Comparison of ENCODE assay signal across 8 cellular contexts in genomic region chr1:248825909-248826760, GRCh38. TPM values are rescaled to one million over a fixed set of nuclear protein-coding genes. Genes with fewer than 3 reads are reported as not detected.
A peak's percentile ranks its signal among the peaks of the same experiment; 100 is the strongest.
DNase-seq lines count a peak whose midpoint lies in the region; ATAC-seq, FAIRE-seq and TF ChIP-seq lines count a peak whose summit lies in the region.

SH3BP5L (minus strand) TSS chr1:248825915; CDS start chr1:248824935, 980 bp downstream.

- no peak for TF ChIP-seq EP300 in upper lobe of left lung (IDR thresholded peaks at IDR 0.05)

- 0 to 1% methylated on average over 39 to 54 of the region's 56 CpGs for WGBS in upper lobe of left lung, 2 donors

- TF ChIP-seq POLR2A in GM12891 (IDR thresholded peaks at IDR 0.05; ENCODE audit: low read depth, low read length) (no peak; the same call in 1 of the 2 replicates), upper lobe of left lung (IDR thresholded peaks at IDR 0.05) (peak in 3 of 4 donors; percentile 53 to 84 (median 79))

- H3K9me3 ChIP-seq in adipocyte (ENCODE audit: control insufficient read depth, low read length) (no peaks in the 10 kb centered on the region), upper lobe of left lung (no peaks in the 10 kb centered on the region)

- peak; percentile 29 to 66 (median 54) for TF ChIP-seq CTCF in upper lobe of left lung (IDR thresholded peaks at IDR 0.05)

- H3K4me1 ChIP-seq in adipocyte (ENCODE audit: control insufficient read depth, insufficient read depth, low read length) (peaks cover 54% of the 10 kb centered on the region), upper lobe of left lung (peaks cover 44 to 61% (median 53%) of the 10 kb centered on the region in 4 donors)

- H3K27me3 ChIP-seq in adipocyte (replicated peaks; ENCODE audit: control insufficient read depth, insufficient read depth, low read length) (no peaks in the 10 kb centered on the region), upper lobe of left lung (no peaks in the 10 kb centered on the region)

- H3K4me3 ChIP-seq in adipocyte (ENCODE audit: low read length) (peak within 1 kb of the TSS; percentile 96), upper lobe of left lung (peak within 1 kb of the TSS; percentile 48 to 91 (median 78))

- H3K27ac ChIP-seq in upper lobe of left lung: peak within 1 kb of the TSS; percentile 91 to 97 (median 95)

- peak within 1 kb of the TSS; percentile 97 for H3K9ac ChIP-seq in adipocyte (ENCODE audit: low read length)

- FAIRE-seq in GM12891 (lab: Jason Lieb, UNC): peak; percentile 86

- peak; percentile 93 for DNase-seq in GM12891 (ENCODE audit: insufficient read length, low spot score)
- DNase-seq in NCI-H1436 (lab: John Stamatoyannopoulos, UW): peak; percentile 96
- DNase-seq in T follicular helper cell (ENCODE audit: low read depth): peak; percentile 83
- DNase-seq in adipocyte (ENCODE audit: low read depth): peak; percentile 99
- DNase-seq in cardiac septum (ENCODE audit: low spot score): peak; percentile 96
- DNase-seq in posterior cingulate gyrus: peak; percentile 88 to 99 (median 92)
- DNase-seq in upper lobe of left lung: peak; percentile 96 to 97

- intact Hi-C loops in cardiac septum (cut with DNase I) (loop anchor here (1.0 kb wide), 2 partner anchors 12 to 33 kb away; partner anchors contain the start of genes ZNF672 and ZNF692), posterior cingulate gyrus (cut with DNase I) (no loop called here)

- peaks cover 10% of the 10 kb centered on the region for H3K36me3 ChIP-seq in adipocyte (ENCODE audit: control insufficient read depth, insufficient read depth, low read length, severe bottlenecking)
- peaks cover 0 to 5% (median 3%) of the 10 kb centered on the region in 4 donors for H3K36me3 ChIP-seq in upper lobe of left lung

- ATAC-seq in HG02840 (IDR thresholded peaks at IDR 0.05; ENCODE audit: low FRiP score, unreplicated experiment): peak; percentile 95
- ATAC-seq in upper lobe of left lung (ENCODE audit: low FRiP score in 2 of 2): peak; percentile 97

TF ChIP-seq in GM12891, 5 proteins besides CTCF, POLR2A, EP300 and RAD21:
- TF ChIP-seq SPI1 (IDR thresholded peaks at IDR 0.05; ENCODE audit: low read depth, low read length) (no peak; the same call in 1 of the 2 replicates), TAF1 (IDR thresholded peaks at IDR 0.05; ENCODE audit: low read depth, low read length) (no peak; the same call in 1 of the 2 replicates), POLR2AphosphoS5 (IDR thresholded peaks at IDR 0.05; ENCODE audit: low read depth, low read length) (peak; percentile 63), POU2F2 (IDR thresholded peaks at IDR 0.05; ENCODE audit: low read depth, low read length) (0 out of 2 replicates have a peak, but pooled peaks have one; percentile 14)

RNA-seq across cellular contexts. Expression of gene SH3BP5L, which starts in this region (rescaled TPM):
- 6.1 TPM for polyA plus RNA-seq in GM12891 (2012; ENCODE audit: low read depth, missing spikeins)
- total RNA-seq in cardiac septum (25.1 TPM), upper lobe of left lung (10 to 100 TPM; 18.5 to 35.6 (median 22.5) TPM)

Comparison
In these comparisons a context has a peak if more than half of its experiments do, and no peak if none do; other contexts are left out.
1. Peak in every context shown above with its lines: DNase-seq, ATAC-seq, H3K4me3 ChIP-seq and H3K27ac ChIP-seq.